Comparison of ENCODE assay signal across 15 cellular contexts in the genomic region with DNA sequence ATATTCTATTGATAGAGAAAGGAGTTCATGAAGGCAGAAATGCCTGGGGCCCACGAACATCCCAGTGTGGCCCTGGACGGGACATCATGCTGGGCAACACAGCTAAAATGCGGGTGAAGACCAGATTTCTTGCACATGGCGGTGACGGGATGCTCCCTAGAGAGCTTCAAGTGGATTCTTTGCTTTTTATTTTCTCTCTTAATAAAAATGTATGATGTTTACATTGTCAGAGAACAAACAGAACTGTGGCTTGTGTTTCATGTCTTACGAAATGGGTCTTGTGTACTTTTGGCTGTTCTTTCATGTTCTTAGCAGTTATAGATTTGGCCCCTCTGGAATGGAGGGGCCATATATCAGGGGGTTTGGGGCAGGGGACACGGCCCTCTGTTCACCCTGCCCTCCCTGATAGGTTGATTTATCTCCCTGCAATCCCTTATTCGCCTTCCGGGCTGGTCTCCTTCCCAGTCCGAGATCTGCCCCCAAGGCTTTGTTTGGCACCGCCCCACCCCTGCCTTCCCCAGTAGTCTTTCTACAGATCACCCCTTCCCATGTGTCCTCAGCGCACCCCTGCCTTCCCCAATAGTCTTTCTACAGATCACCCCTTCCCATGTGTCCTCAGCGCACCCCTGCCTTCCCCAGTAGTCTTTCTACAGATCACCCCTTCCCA.
A peak's percentile ranks its signal among the peaks of the same experiment; 100 is the strongest.
DNase-seq lines count a peak whose midpoint lies in the region; TF ChIP-seq lines count a peak whose summit lies in the region.
"Had no signal": no experiment of that assay in that cellular context is flagged by ENCODE, and none has a peak within 500 bp of the region (broad histone marks: within the 10 kb centered on the region; RNA-seq: fewer than 3 reads in every experiment).

No MANE protein-coding gene starts in this region.

- H3K27me3 ChIP-seq in mucosa of stomach (ENCODE audit: control insufficient read depth, insufficient read depth, low read length), result no peaks in the 10 kb centered on the region
- H3K27me3 ChIP-seq: adrenal gland had no signal

- H3K4me1 ChIP-seq in mucosa of stomach (ENCODE audit: control insufficient read depth, insufficient read depth, low read length), result peaks cover 34% of the 10 kb centered on the region

- peak overlapping the region; percentile 69 to 80 (median 75) for H3K27ac Mint-ChIP-seq in IgD-negative memory B cell
- no peak overlapping the region for H3K27ac Mint-ChIP-seq in mesothelial cell of epicardium
- H3K27ac Mint-ChIP-seq: activated CD8-positive, alpha-beta T cell treated with anti-CD3 and anti-CD28 coated beads, Interleukin-2, amount 10 ng/mL, durations not matched to agents 7 days and 5 days had no signal

- H3K4me3 Mint-ChIP-seq in IgD-negative memory B cell (peak overlapping the region in 2 of 4 donors; percentile 63 to 76), mesothelial cell of epicardium (no peak overlapping the region)

- TF ChIP-seq CTCF in C4-2B (conservative IDR thresholded peaks at IDR 0.05) (no peak), choroid plexus epithelial cell (conservative IDR thresholded peaks at IDR 0.05; ENCODE audit: low read depth, low read length) (no peak), mesothelial cell of epicardium (IDR thresholded peaks at IDR 0.05; ENCODE audit: unreplicated experiment) (no peak)

- H3K27me3 Mint-ChIP-seq in IgD-negative memory B cell (no peaks in the 10 kb centered on the region), mesothelial cell of epicardium (ENCODE audit: low read depth) (no peaks in the 10 kb centered on the region)

- peak overlapping the region; percentile 65 for H3K9ac ChIP-seq in mucosa of stomach (ENCODE audit: low read length)

- H3K4me3 ChIP-seq in choroid plexus epithelial cell (ENCODE audit: low read depth, low read length) (no peak overlapping the region), mucosa of stomach (ENCODE audit: low read length) (no peak overlapping the region)

- H3K27ac ChIP-seq in C4-2B, result peak overlapping the region; percentile 15; the same call in 1 of the 2 replicates
- H3K27ac ChIP-seq: adrenal gland had no signal

- H3K9me3 Mint-ChIP-seq in IgD-negative memory B cell, result no peaks in the 10 kb centered on the region
- H3K9me3 Mint-ChIP-seq in mesothelial cell of epicardium, result no peaks in the 10 kb centered on the region

- DNase-seq in choroid plexus epithelial cell (ENCODE audit: low read depth) (peak; percentile 25), mesothelial cell of epicardium (ENCODE audit: low spot score in 2 of 2, unreplicated experiment in 2 of 2) (no peak), SKM-1 treated with dmso at 0.1 percent for 144 hours (lab: John Stamatoyannopoulos, UW; ENCODE audit: unreplicated experiment) (no peak)
- no peak for DNase-seq in activated T-cell treated with anti-CD3 and anti-CD28 coated beads, Interleukin-2, amount 50 U/mL, for 48 hours
- no peak for DNase-seq in activated CD4-positive, alpha-beta T cell treated with anti-CD3 and anti-CD28 coated beads, Interleukin-2, amount 50 U/mL, for 48 hours
- DNase-seq: activated CD8-positive, alpha-beta T cell treated with anti-CD3 and anti-CD28 coated beads, Interleukin-2, amount 10 ng/mL, durations not matched to agents 7 days and 5 days; GF-D8; kidney glomerular epithelial cell; NCI-H82; stimulated activated CD4-positive, alpha-beta T cell treated with anti-CD3 and anti-CD28 coated beads, Interleukin-4, amount 100 ng/mL, for 1 hour; SW 1271 had no signal

- H3K4me1 Mint-ChIP-seq in IgD-negative memory B cell (peaks cover 34 to 44% (median 40%) of the 10 kb centered on the region in 3 donors), mesothelial cell of epicardium (peaks cover 19% of the 10 kb centered on the region)

- no peaks in the 10 kb centered on the region for H3K9me3 ChIP-seq in mucosa of stomach (ENCODE audit: control insufficient read depth, low read length)
- H3K9me3 ChIP-seq: adrenal gland had no signal

- H3K36me3 ChIP-seq in mucosa of stomach (ENCODE audit: control insufficient read depth, insufficient read depth, low read length), result no peaks in the 10 kb centered on the region
- H3K36me3 ChIP-seq: adrenal gland had no signal

- H3K36me3 Mint-ChIP-seq in IgD-negative memory B cell (peaks cover 17% of the 10 kb centered on the region), mesothelial cell of epicardium (no peaks in the 10 kb centered on the region)
